1 cellular context compared by ENCODE assay signal in the genomic region with DNA sequence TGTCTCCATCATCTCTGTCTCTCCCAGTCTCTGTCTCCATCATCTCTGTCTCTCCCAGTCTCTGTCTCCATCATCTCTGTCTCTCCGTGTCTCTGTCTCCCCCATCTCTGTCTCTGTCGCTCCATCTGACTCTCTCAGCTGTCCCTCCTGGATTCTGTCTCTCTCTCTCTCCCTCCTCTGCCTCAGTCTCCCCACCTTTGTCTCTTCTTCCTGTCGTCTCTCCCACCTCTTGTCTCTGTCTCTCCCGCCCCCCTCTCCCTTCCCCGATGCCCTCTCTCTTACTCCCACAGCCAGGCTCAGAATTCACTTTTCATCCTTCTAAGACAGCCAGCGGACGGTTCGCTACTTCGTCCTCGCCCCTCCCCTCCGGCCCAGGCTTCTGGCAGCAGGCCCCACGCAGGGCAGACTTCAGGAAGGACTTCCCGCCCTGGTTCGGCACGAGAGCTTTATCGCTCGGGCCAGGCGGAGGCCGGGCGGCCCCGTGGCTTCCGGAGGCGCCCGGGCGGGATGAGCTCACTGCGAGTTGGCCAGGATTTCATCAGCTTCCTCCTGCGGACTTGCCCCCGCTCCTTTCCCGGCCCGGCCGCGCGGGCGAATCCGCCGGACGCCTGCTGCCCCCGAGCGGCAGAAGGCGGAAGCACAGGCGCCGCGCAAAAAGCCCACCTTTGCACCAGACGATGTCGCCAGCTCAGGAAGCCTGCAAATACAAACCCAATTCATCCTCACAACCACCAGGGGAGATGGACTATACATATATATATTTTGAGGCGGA.
TF ChIP-seq lines count a peak whose summit lies in the region.

No MANE protein-coding gene starts in this region.

TF ChIP-seq in K562, 482 proteins besides CTCF, POLR2A, EP300 and RAD21 (continued from another document and continues in another):
- TF ChIP-seq FOXK2 (conservative IDR thresholded peaks at IDR 0.05 in 1 of 2, IDR thresholded peaks at IDR 0.05 in 1 of 2; ENCODE audit: low read depth in 2 of 2) (peak in 1 of 2 experiments; percentile 9; a peak in 2 of 4 replicates), ZNF140 (CRISPR knock-in tag; IDR thresholded peaks at IDR 0.05) (no peak), MIER1 (IDR thresholded peaks at IDR 0.05; ENCODE audit: low read depth) (peak; percentile 78), NCOR1 (IDR thresholded peaks at IDR 0.05) (peak; percentile 94), EGR1 (conservative IDR thresholded peaks at IDR 0.05) (peak; percentile 82), MEF2D (tag; conservative IDR thresholded peaks at IDR 0.05; ENCODE audit: low read depth) (peak; percentile 62), NR2C1 (IDR thresholded peaks at IDR 0.05) (no peak), NR2C1 (tag; IDR thresholded peaks at IDR 0.05) (0 out of 2 replicates have a peak, but pooled peaks have one; percentile 9), ZNF507 (tag; conservative IDR thresholded peaks at IDR 0.05) (no peak), KLF16 (IDR thresholded peaks at IDR 0.05) (peak; percentile 58; the same call in 1 of the 2 replicates), SP1 (CRISPR knock-in tag; IDR thresholded peaks at IDR 0.05) (peak; percentile 88), ESRRA (IDR thresholded peaks at IDR 0.05; ENCODE audit: borderline replicate concordance, low read depth) (peak; percentile 85; the same call in 1 of the 2 replicates), LEF1 (IDR thresholded peaks at IDR 0.05) (peak; percentile 81), NCOA4 (IDR thresholded peaks at IDR 0.05; ENCODE audit: partially characterized antibody) (peak; percentile 88), CHD4 (IDR thresholded peaks at IDR 0.05; ENCODE audit: insufficient read depth, insufficient replicate concordance, low read depth, low read length, poor library complexity, severe bottlenecking) (peak; percentile 98), SRSF9 (IDR thresholded peaks at IDR 0.05; ENCODE audit: borderline replicate concordance, low read depth, low read length) (no peak), PHF21A (IDR thresholded peaks at IDR 0.05; ENCODE audit: borderline replicate concordance, low read depth) (no peak; the same call in 1 of the 2 replicates), RHOXF2B (CRISPR knock-in tag; conservative IDR thresholded peaks at IDR 0.05) (no peak), TBL1XR1 (IDR thresholded peaks at IDR 0.05; ENCODE audit: low read length in 2 of 2) (peak; percentile 45 to 87; a peak in 3 of 4 replicates), POLR3G (IDR thresholded peaks at IDR 0.05; ENCODE audit: extremely low read depth, insufficient read length, insufficient replicate concordance) (no peak), ZFP36 (IDR thresholded peaks at IDR 0.05; ENCODE audit: low read depth, low read length, partially characterized antibody) (peak; percentile 44), SMARCE1 (IDR thresholded peaks at IDR 0.05) (peak; percentile 87), POU5F1 (IDR thresholded peaks at IDR 0.05; ENCODE audit: borderline replicate concordance, low read depth, low read length, partially characterized antibody) (peak; percentile 37), PRPF4 (IDR thresholded peaks at IDR 0.05; ENCODE audit: insufficient read depth, low read depth, low read length, poor library complexity, severe bottlenecking) (no peak), SUPT5H (IDR thresholded peaks at IDR 0.05) (peak; percentile 82), ZNF224 (CRISPR knock-in tag; IDR thresholded peaks at IDR 0.05) (0 out of 2 replicates have a peak, but pooled peaks have one; percentile 33), HDAC8 (tag; IDR thresholded peaks at IDR 0.05) (no peak), RFX5 (IDR thresholded peaks at IDR 0.05; ENCODE audit: low read depth, low read length) (no peak), RBM25 (IDR thresholded peaks at IDR 0.05; ENCODE audit: low read depth, low read length, severe bottlenecking) (peak; percentile 98), RFX7 (CRISPR knock-in tag; IDR thresholded peaks at IDR 0.05) (no peak), BRD9 (IDR thresholded peaks at IDR 0.05; ENCODE audit: low read depth, partially characterized antibody) (peak; percentile 87), HIVEP1 (CRISPR knock-in tag; IDR thresholded peaks at IDR 0.05) (no peak), ARID1B (IDR thresholded peaks at IDR 0.05) (peak; percentile 98)
- TF ChIP-seq, protein P1, sequence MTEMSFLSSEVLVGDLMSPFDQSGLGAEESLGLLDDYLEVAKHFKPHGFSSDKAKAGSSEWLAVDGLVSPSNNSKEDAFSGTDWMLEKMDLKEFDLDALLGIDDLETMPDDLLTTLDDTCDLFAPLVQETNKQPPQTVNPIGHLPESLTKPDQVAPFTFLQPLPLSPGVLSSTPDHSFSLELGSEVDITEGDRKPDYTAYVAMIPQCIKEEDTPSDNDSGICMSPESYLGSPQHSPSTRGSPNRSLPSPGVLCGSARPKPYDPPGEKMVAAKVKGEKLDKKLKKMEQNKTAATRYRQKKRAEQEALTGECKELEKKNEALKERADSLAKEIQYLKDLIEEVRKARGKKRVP (CRISPR knock-in tag; IDR thresholded peaks at IDR 0.05) = peak; percentile 100
- TF ChIP-seq, protein P2, sequence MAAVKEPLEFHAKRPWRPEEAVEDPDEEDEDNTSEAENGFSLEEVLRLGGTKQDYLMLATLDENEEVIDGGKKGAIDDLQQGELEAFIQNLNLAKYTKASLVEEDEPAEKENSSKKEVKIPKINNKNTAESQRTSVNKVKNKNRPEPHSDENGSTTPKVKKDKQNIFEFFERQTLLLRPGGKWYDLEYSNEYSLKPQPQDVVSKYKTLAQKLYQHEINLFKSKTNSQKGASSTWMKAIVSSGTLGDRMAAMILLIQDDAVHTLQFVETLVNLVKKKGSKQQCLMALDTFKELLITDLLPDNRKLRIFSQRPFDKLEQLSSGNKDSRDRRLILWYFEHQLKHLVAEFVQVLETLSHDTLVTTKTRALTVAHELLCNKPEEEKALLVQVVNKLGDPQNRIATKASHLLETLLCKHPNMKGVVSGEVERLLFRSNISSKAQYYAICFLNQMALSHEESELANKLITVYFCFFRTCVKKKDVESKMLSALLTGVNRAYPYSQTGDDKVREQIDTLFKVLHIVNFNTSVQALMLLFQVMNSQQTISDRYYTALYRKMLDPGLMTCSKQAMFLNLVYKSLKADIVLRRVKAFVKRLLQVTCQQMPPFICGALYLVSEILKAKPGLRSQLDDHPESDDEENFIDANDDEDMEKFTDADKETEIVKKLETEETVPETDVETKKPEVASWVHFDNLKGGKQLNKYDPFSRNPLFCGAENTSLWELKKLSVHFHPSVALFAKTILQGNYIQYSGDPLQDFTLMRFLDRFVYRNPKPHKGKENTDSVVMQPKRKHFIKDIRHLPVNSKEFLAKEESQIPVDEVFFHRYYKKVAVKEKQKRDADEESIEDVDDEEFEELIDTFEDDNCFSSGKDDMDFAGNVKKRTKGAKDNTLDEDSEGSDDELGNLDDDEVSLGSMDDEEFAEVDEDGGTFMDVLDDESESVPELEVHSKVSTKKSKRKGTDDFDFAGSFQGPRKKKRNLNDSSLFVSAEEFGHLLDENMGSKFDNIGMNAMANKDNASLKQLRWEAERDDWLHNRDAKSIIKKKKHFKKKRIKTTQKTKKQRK (IDR thresholded peaks at IDR 0.05; ENCODE audit: borderline replicate concordance, low read depth, low read length) = peak; percentile 5; the same call in 1 of the 2 replicates
- TF ChIP-seq, protein P3, sequence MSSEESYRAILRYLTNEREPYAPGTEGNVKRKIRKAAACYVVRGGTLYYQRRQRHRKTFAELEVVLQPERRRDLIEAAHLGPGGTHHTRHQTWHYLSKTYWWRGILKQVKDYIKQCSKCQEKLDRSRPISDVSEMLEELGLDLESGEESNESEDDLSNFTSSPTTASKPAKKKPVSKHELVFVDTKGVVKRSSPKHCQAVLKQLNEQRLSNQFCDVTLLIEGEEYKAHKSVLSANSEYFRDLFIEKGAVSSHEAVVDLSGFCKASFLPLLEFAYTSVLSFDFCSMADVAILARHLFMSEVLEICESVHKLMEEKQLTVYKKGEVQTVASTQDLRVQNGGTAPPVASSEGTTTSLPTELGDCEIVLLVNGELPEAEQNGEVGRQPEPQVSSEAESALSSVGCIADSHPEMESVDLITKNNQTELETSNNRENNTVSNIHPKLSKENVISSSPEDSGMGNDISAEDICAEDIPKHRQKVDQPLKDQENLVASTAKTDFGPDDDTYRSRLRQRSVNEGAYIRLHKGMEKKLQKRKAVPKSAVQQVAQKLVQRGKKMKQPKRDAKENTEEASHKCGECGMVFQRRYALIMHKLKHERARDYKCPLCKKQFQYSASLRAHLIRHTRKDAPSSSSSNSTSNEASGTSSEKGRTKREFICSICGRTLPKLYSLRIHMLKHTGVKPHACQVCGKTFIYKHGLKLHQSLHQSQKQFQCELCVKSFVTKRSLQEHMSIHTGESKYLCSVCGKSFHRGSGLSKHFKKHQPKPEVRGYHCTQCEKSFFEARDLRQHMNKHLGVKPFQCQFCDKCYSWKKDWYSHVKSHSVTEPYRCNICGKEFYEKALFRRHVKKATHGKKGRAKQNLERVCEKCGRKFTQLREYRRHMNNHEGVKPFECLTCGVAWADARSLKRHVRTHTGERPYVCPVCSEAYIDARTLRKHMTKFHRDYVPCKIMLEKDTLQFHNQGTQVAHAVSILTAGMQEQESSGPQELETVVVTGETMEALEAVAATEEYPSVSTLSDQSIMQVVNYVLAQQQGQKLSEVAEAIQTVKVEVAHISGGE (CRISPR knock-in tag; IDR thresholded peaks at IDR 0.05) = peak in 1 of 3 experiments; percentile 90; a peak in 2 of 6 replicates
- TF ChIP-seq, protein P4, sequence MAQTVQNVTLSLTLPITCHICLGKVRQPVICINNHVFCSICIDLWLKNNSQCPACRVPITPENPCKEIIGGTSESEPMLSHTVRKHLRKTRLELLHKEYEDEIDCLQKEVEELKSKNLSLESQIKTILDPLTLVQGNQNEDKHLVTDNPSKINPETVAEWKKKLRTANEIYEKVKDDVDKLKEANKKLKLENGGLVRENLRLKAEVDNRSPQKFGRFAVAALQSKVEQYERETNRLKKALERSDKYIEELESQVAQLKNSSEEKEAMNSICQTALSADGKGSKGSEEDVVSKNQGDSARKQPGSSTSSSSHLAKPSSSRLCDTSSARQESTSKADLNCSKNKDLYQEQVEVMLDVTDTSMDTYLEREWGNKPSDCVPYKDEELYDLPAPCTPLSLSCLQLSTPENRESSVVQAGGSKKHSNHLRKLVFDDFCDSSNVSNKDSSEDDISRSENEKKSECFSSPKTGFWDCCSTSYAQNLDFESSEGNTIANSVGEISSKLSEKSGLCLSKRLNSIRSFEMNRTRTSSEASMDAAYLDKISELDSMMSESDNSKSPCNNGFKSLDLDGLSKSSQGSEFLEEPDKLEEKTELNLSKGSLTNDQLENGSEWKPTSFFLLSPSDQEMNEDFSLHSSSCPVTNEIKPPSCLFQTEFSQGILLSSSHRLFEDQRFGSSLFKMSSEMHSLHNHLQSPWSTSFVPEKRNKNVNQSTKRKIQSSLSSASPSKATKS (CRISPR knock-in tag; IDR thresholded peaks at IDR 0.05) = no peak
- TF ChIP-seq, protein P5, sequence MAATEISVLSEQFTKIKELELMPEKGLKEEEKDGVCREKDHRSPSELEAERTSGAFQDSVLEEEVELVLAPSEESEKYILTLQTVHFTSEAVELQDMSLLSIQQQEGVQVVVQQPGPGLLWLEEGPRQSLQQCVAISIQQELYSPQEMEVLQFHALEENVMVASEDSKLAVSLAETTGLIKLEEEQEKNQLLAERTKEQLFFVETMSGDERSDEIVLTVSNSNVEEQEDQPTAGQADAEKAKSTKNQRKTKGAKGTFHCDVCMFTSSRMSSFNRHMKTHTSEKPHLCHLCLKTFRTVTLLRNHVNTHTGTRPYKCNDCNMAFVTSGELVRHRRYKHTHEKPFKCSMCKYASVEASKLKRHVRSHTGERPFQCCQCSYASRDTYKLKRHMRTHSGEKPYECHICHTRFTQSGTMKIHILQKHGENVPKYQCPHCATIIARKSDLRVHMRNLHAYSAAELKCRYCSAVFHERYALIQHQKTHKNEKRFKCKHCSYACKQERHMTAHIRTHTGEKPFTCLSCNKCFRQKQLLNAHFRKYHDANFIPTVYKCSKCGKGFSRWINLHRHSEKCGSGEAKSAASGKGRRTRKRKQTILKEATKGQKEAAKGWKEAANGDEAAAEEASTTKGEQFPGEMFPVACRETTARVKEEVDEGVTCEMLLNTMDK (IDR thresholded peaks at IDR 0.05; ENCODE audit: borderline replicate concordance, insufficient read depth, low read depth, low read length, poor library complexity, severe bottlenecking) = peak; percentile 93
- TF ChIP-seq, protein P6, sequence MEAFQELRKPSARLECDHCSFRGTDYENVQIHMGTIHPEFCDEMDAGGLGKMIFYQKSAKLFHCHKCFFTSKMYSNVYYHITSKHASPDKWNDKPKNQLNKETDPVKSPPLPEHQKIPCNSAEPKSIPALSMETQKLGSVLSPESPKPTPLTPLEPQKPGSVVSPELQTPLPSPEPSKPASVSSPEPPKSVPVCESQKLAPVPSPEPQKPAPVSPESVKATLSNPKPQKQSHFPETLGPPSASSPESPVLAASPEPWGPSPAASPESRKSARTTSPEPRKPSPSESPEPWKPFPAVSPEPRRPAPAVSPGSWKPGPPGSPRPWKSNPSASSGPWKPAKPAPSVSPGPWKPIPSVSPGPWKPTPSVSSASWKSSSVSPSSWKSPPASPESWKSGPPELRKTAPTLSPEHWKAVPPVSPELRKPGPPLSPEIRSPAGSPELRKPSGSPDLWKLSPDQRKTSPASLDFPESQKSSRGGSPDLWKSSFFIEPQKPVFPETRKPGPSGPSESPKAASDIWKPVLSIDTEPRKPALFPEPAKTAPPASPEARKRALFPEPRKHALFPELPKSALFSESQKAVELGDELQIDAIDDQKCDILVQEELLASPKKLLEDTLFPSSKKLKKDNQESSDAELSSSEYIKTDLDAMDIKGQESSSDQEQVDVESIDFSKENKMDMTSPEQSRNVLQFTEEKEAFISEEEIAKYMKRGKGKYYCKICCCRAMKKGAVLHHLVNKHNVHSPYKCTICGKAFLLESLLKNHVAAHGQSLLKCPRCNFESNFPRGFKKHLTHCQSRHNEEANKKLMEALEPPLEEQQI (IDR thresholded peaks at IDR 0.05) = 0 out of 2 replicates have a peak, but pooled peaks have one; percentile 16
- TF ChIP-seq, protein P7, sequence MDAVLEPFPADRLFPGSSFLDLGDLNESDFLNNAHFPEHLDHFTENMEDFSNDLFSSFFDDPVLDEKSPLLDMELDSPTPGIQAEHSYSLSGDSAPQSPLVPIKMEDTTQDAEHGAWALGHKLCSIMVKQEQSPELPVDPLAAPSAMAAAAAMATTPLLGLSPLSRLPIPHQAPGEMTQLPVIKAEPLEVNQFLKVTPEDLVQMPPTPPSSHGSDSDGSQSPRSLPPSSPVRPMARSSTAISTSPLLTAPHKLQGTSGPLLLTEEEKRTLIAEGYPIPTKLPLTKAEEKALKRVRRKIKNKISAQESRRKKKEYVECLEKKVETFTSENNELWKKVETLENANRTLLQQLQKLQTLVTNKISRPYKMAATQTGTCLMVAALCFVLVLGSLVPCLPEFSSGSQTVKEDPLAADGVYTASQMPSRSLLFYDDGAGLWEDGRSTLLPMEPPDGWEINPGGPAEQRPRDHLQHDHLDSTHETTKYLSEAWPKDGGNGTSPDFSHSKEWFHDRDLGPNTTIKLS (IDR thresholded peaks at IDR 0.05; ENCODE audit: borderline replicate concordance, low read depth) = peak; percentile 89; the same call in 1 of the 2 replicates
- TF ChIP-seq, protein P8, sequence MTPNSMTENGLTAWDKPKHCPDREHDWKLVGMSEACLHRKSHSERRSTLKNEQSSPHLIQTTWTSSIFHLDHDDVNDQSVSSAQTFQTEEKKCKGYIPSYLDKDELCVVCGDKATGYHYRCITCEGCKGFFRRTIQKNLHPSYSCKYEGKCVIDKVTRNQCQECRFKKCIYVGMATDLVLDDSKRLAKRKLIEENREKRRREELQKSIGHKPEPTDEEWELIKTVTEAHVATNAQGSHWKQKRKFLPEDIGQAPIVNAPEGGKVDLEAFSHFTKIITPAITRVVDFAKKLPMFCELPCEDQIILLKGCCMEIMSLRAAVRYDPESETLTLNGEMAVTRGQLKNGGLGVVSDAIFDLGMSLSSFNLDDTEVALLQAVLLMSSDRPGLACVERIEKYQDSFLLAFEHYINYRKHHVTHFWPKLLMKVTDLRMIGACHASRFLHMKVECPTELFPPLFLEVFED (CRISPR knock-in tag; conservative IDR thresholded peaks at IDR 0.05) = peak; percentile 98
